In genomic region chr10:93894516-93895378, GRCh38 we compare ENCODE assay signal across 8 cellular contexts. TPM values are rescaled to one million over a fixed set of nuclear protein-coding genes. Genes with fewer than 3 reads are reported as not detected.
DNase-seq lines count a peak whose midpoint lies in the region; ATAC-seq, FAIRE-seq and TF ChIP-seq lines count a peak whose summit lies in the region.

No MANE protein-coding gene starts in this region.

- CTCF ChIA-PET in A549 (lab: Yijun Ruan, JAX), result interaction anchor here (0.6 to 2.1 kb wide), 6 partner anchors 9 to 549 kb away, joined by 3 to 10 read pairs (median 3); no protein-coding TSS in a partner anchor

- no peaks in the 10 kb centered on the region for H3K9me3 Mint-ChIP-seq in osteocyte (ENCODE audit: unreplicated experiment)

- H3K4me3 Mint-ChIP-seq in osteocyte (ENCODE audit: unreplicated experiment), result peak overlapping the region; percentile 83

- peaks cover 9% of the 10 kb centered on the region for H3K36me3 Mint-ChIP-seq in osteocyte (ENCODE audit: unreplicated experiment)

- peak overlapping the region; percentile 52 for H3K27ac Mint-ChIP-seq in osteocyte (ENCODE audit: unreplicated experiment)

- ATAC-seq in A549 (peak in 1 of 2 experiments; percentile 21; a peak in 3 of 6 replicates), GM19452 (IDR thresholded peaks at IDR 0.05; ENCODE audit: unreplicated experiment) (peak; percentile 3), GM21786 (IDR thresholded peaks at IDR 0.05; ENCODE audit: unreplicated experiment) (no peak)

- H3K36me3 ChIP-seq in SK-N-MC (ENCODE audit: insufficient read depth, low read length) (no peaks in the 10 kb centered on the region), esophagus muscularis mucosa (no peaks in the 10 kb centered on the region)

- H3K27ac ChIP-seq in A549 (peak overlapping the region; percentile 96 to 98), SK-N-MC (no peak overlapping the region), esophagus muscularis mucosa (replicated peaks in 1 of 4) (peak overlapping the region; percentile 70 to 74 (median 72))

- DNase-seq in A549 (ENCODE audit: low read depth in 1 of 2, low spot score in 1 of 2) (no peak), SK-N-MC (ENCODE audit: low read depth, low spot score) (no peak), esophagus muscularis mucosa (ENCODE audit: extremely low spot score) (no peak), osteocyte (ENCODE audit: extremely low spot score, unreplicated experiment) (no peak), NCI-H510A (lab: John Stamatoyannopoulos, UW) (no peak), NCI-H748 treated with DMSO at 0.1 percent for 48 hours (lab: John Stamatoyannopoulos, UW) (no peak)

- H3K4me2 ChIP-seq in A549, result peak overlapping the region; percentile 98

- WGBS in A549 (ENCODE audit: missing lambda C conversion rate), result 30% methylated on average over 22 of the region's 22 CpGs
- 39% methylated on average over 22 of the region's 22 CpGs for WGBS in esophagus muscularis mucosa

- H3K4me1 Mint-ChIP-seq in osteocyte (ENCODE audit: unreplicated experiment), result peaks cover 31% of the 10 kb centered on the region

- POLR2A ChIA-PET in A549 (lab: Yijun Ruan, JAX), result interaction anchor here (0.6 kb wide), 1 partner anchor 30 kb away, joined by 3 read pairs; no protein-coding TSS in a partner anchor

- TF ChIP-seq EP300 in A549 (IDR thresholded peaks at IDR 0.05), result no peak
- no peak for TF ChIP-seq EP300 in esophagus muscularis mucosa (IDR thresholded peaks at IDR 0.05)

- no peak for TF ChIP-seq POLR2A in A549 (IDR thresholded peaks at IDR 0.05; ENCODE audit: low read length)
- no peak for TF ChIP-seq POLR2A in esophagus muscularis mucosa (IDR thresholded peaks at IDR 0.05; ENCODE audit: low read depth)

- FAIRE-seq in A549 (lab: Jason Lieb, UNC), result no peak

- H3K9ac ChIP-seq in SK-N-MC (ENCODE audit: insufficient read length), result peak overlapping the region; percentile 74

- no peaks in the 10 kb centered on the region for H3K27me3 ChIP-seq in esophagus muscularis mucosa

- TF ChIP-seq RAD21 in A549 (conservative IDR thresholded peaks at IDR 0.05 in 1 of 2, IDR thresholded peaks at IDR 0.05 in 1 of 2), result no peak

- H3K4me3 ChIP-seq in A549, result peak overlapping the region; percentile 99
- peak overlapping the region; percentile 84 for H3K4me3 ChIP-seq in SK-N-MC
- H3K4me3 ChIP-seq in esophagus muscularis mucosa, result peak overlapping the region; percentile 65 to 85 (median 76)

- intact Hi-C loops in esophagus muscularis mucosa (cut with DNase I), result no loop called here

- H3K9me3 ChIP-seq in A549 (no peaks in the 10 kb centered on the region), SK-N-MC (ENCODE audit: low read depth, low read length) (no peaks in the 10 kb centered on the region), esophagus muscularis mucosa (no peaks in the 10 kb centered on the region)

- no peak for TF ChIP-seq CTCF in A549 (IDR thresholded peaks at IDR 0.05)
- no peak for TF ChIP-seq CTCF in esophagus muscularis mucosa (IDR thresholded peaks at IDR 0.05)
- no peak for TF ChIP-seq CTCF in osteocyte (IDR thresholded peaks at IDR 0.05)

- H3K4me1 ChIP-seq in A549 (peaks cover 23% of the 10 kb centered on the region), esophagus muscularis mucosa (peaks cover 5 to 18% (median 13%) of the 10 kb centered on the region in 4 donors)

- peaks cover 4% of the 10 kb centered on the region for H3K27me3 Mint-ChIP-seq in osteocyte (ENCODE audit: unreplicated experiment)

TF ChIP-seq in A549, 52 proteins besides CTCF, POLR2A, EP300 and RAD21:
- TF ChIP-seq HDAC2 (IDR thresholded peaks at IDR 0.05) (no peak), ATOH8 (CRISPR knock-in tag; IDR thresholded peaks at IDR 0.05; ENCODE audit: low read depth) (no peak), RNF2 (IDR thresholded peaks at IDR 0.05; ENCODE audit: borderline replicate concordance, low read depth) (no peak; the same call in 1 of the 2 replicates), CEBPB (IDR thresholded peaks at IDR 0.05) (no peak), GATA3 (IDR thresholded peaks at IDR 0.05; ENCODE audit: borderline replicate concordance) (no peak), NR3C1 (IDR thresholded peaks at IDR 0.05) (no peak), BCL3 (IDR thresholded peaks at IDR 0.05) (no peak), JUN (IDR thresholded peaks at IDR 0.05) (no peak), ZC3H11A (IDR thresholded peaks at IDR 0.05) (no peak), EHF (CRISPR knock-in tag; IDR thresholded peaks at IDR 0.05) (no peak), CHD2 (IDR thresholded peaks at IDR 0.05; ENCODE audit: low read length, partially characterized antibody) (no peak), RFX5 (IDR thresholded peaks at IDR 0.05) (no peak), ZNF302 (CRISPR knock-in tag; IDR thresholded peaks at IDR 0.05) (no peak), HOXB13 (CRISPR knock-in tag; IDR thresholded peaks at IDR 0.05; ENCODE audit: low read depth) (no peak), TP53 (CRISPR knock-in tag; IDR thresholded peaks at IDR 0.05) (no peak), MYC (IDR thresholded peaks at IDR 0.05; ENCODE audit: borderline replicate concordance, low read length) (no peak)

RNA-seq across cellular contexts. Expression of gene SLC35G1, which starts 1.0 kb away (rescaled TPM):
- polyA plus RNA-seq in A549 (2011; rRNA removed) (16.8 and 17.3 TPM in 2 replicates), A549 (2017; fragmentation: RNase III; extraction: RNeasy Plus Mini Kit Qiagen cat#74134 plus additional on column Dnase treatment) (11.9 to 13.0 TPM (median 12.9 TPM) in 3 replicates)
- 7.1 and 9.0 TPM in 2 replicates for polyA plus RNA-seq in A549 (2012; cell fraction: cytosol; rRNA removed)
- polyA plus RNA-seq in A549 (2012; cell fraction: nucleus; rRNA removed), result 4.0 and 5.4 TPM in 2 replicates
- 6.0 and 7.9 TPM in 2 replicates for polyA minus RNA-seq in A549 (2011; rRNA and poly(A)+ RNA removed)
- total RNA-seq in esophagus muscularis mucosa (1 to 10 TPM; 4.0 to 5.0 (median 4.4) TPM), osteocyte (6.2 and 6.3 TPM in 2 replicates)
